2 cellular contexts compared by ENCODE assay signal in the genomic region with DNA sequence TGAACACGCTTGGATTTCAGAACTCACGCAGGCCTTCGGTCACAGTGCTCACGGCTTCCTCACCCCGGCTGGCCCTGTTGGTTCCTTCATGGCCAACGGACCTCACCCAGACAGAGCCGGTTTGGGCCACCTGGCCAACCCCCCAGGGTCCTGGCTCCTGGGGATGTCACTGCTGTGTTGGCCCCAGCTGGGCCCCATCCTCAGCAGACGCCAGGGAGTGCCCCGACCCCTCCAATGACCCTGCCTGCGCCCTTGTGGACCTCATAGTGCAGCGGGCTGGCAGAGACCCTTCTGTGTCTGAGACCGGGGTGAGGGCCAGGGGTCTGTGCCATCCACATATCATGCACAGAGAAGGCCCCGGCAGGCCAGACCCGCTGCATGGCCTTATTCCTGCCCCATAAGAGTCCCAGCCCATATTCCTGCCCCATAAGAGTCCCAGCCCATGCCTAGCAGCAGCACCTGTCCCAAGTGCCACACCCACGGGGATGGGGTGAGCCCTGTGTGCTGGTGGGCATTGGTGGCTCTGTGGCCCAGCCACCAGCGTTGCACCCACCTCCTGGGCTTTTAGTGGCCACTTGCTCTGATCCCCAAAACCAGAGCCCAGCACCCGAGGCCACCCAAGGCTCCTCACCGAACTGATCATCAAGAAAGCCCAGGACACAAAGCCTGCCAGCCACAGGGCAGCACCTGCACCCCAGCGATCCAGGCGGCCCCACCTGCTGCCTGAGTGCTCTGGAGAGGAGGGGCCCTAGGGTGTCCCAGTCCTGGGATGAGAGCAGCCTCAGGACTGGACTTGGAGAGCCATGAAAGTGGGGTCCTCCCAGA.
TF ChIP-seq lines count a peak whose summit lies in the region.

No MANE protein-coding gene starts in this region.

TF ChIP-seq in SK-N-SH, 30 proteins besides CTCF, POLR2A, EP300 and RAD21 (continued from another document):
- TF ChIP-seq, protein P1, sequence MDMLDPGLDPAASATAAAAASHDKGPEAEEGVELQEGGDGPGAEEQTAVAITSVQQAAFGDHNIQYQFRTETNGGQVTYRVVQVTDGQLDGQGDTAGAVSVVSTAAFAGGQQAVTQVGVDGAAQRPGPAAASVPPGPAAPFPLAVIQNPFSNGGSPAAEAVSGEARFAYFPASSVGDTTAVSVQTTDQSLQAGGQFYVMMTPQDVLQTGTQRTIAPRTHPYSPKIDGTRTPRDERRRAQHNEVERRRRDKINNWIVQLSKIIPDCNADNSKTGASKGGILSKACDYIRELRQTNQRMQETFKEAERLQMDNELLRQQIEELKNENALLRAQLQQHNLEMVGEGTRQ (IDR thresholded peaks at IDR 0.05; ENCODE audit: borderline replicate concordance, low read depth, low read length) = no peak
- TF ChIP-seq POLR2AphosphoS5 (IDR thresholded peaks at IDR 0.05; ENCODE audit: low read depth, low read length) (no peak), RCOR1 (IDR thresholded peaks at IDR 0.05; ENCODE audit: low read length) (no peak), FOXJ3 (CRISPR knock-in tag; IDR thresholded peaks at IDR 0.05) (no peak), TAF1 (IDR thresholded peaks at IDR 0.05; ENCODE audit: borderline replicate concordance, low read depth, low read length) (no peak), MEF2A (IDR thresholded peaks at IDR 0.05; ENCODE audit: borderline replicate concordance, low read depth) (no peak)
- TF ChIP-seq, protein P2, sequence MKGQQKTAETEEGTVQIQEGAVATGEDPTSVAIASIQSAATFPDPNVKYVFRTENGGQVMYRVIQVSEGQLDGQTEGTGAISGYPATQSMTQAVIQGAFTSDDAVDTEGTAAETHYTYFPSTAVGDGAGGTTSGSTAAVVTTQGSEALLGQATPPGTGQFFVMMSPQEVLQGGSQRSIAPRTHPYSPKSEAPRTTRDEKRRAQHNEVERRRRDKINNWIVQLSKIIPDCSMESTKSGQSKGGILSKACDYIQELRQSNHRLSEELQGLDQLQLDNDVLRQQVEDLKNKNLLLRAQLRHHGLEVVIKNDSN (IDR thresholded peaks at IDR 0.05; ENCODE audit: borderline replicate concordance, low read depth) = no peak
- TF ChIP-seq, protein P3, sequence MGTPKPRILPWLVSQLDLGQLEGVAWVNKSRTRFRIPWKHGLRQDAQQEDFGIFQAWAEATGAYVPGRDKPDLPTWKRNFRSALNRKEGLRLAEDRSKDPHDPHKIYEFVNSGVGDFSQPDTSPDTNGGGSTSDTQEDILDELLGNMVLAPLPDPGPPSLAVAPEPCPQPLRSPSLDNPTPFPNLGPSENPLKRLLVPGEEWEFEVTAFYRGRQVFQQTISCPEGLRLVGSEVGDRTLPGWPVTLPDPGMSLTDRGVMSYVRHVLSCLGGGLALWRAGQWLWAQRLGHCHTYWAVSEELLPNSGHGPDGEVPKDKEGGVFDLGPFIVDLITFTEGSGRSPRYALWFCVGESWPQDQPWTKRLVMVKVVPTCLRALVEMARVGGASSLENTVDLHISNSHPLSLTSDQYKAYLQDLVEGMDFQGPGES (IDR thresholded peaks at IDR 0.05; ENCODE audit: low read depth, low read length) = no peak

TF ChIP-seq in SK-N-SH treated with all-trans-retinoic acid at 6 μM for 48 hours, 23 proteins besides CTCF, POLR2A, EP300 and RAD21 (continued from another document):
- TF ChIP-seq, protein P4, sequence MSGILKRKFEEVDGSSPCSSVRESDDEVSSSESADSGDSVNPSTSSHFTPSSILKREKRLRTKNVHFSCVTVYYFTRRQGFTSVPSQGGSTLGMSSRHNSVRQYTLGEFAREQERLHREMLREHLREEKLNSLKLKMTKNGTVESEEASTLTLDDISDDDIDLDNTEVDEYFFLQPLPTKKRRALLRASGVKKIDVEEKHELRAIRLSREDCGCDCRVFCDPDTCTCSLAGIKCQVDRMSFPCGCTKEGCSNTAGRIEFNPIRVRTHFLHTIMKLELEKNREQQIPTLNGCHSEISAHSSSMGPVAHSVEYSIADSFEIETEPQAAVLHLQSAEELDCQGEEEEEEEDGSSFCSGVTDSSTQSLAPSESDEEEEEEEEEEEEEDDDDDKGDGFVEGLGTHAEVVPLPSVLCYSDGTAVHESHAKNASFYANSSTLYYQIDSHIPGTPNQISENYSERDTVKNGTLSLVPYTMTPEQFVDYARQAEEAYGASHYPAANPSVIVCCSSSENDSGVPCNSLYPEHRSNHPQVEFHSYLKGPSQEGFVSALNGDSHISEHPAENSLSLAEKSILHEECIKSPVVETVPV (CRISPR knock-in tag; IDR thresholded peaks at IDR 0.05) = no peak
